ENCODE assay signal across 12 cellular contexts in genomic region chr5:10762776-10763500, GRCh38. TPM values are rescaled to one million over a fixed set of nuclear protein-coding genes. Genes with fewer than 3 reads are reported as not detected.
DNase-seq lines count a peak whose midpoint lies in the region; ATAC-seq and TF ChIP-seq lines count a peak whose summit lies in the region.
"Had no signal": no experiment of that assay in that cellular context is flagged by ENCODE, and none has a peak within 500 bp of the region (broad histone marks: within the 10 kb centered on the region; RNA-seq: fewer than 3 reads in every experiment).

No MANE protein-coding gene starts in this region.

- no peak for TF ChIP-seq CTCF in VCaP (conservative IDR thresholded peaks at IDR 0.05)
- TF ChIP-seq CTCF in suprapubic skin (IDR thresholded peaks at IDR 0.05), result no peak
- no peak for TF ChIP-seq CTCF in testis (IDR thresholded peaks at IDR 0.05)

- H3K4me3 Mint-ChIP-seq in activated T-cell treated with anti-CD3 and anti-CD28 coated beads, Interleukin-2, amount 50 U/mL, for 72 hours, result peak overlapping the region; percentile 44 to 76

- intact Hi-C loops in testis (cut with DNase I; ENCODE audit: low total_unique reads), result no loop called here

- H3K4me1 Mint-ChIP-seq in activated T-cell treated with anti-CD3 and anti-CD28 coated beads, Interleukin-2, amount 50 U/mL, for 72 hours (ENCODE audit: low read depth), result peaks cover 40% of the 10 kb centered on the region

- H3K4me1 ChIP-seq in suprapubic skin (peaks cover 34% of the 10 kb centered on the region), testis (peaks cover 6% of the 10 kb centered on the region)

- no peak overlapping the region for H3K27ac Mint-ChIP-seq in activated T-cell treated with anti-CD3 and anti-CD28 coated beads, Interleukin-2, amount 50 U/mL, for 72 hours

- H3K36me3 ChIP-seq in suprapubic skin (no peaks in the 10 kb centered on the region), testis (ENCODE audit: low read depth, missing control alignments) (no peaks in the 10 kb centered on the region)
- H3K36me3 ChIP-seq: thoracic aorta had no signal

- 90% methylated on average over 10 of the region's 10 CpGs for WGBS in suprapubic skin
- WGBS in testis, 2 donors, result 58 to 67% methylated on average over 10 of the region's 10 CpGs

- H3K9me3 Mint-ChIP-seq in activated T-cell treated with anti-CD3 and anti-CD28 coated beads, Interleukin-2, amount 50 U/mL, for 72 hours, result no peaks in the 10 kb centered on the region

- no peaks in the 10 kb centered on the region for H3K9me3 ChIP-seq in suprapubic skin
- H3K9me3 ChIP-seq in testis, result no peaks in the 10 kb centered on the region
- H3K9me3 ChIP-seq: thoracic aorta had no signal

- H3K36me3 Mint-ChIP-seq in activated T-cell treated with anti-CD3 and anti-CD28 coated beads, Interleukin-2, amount 50 U/mL, for 72 hours (ENCODE audit: insufficient read depth in 2 of 2), result no peaks in the 10 kb centered on the region

- TF ChIP-seq EP300 in suprapubic skin (IDR thresholded peaks at IDR 0.05), result no peak

- no peak for DNase-seq in activated T-cell treated with anti-CD3 and anti-CD28 coated beads, Interleukin-2, amount 50 U/mL, for 72 hours
- no peak for DNase-seq in activated T-cell treated with anti-CD3 and anti-CD28 coated beads for 4 hours
- peak; percentile 14 for DNase-seq in iris pigment epithelial cell (ENCODE audit: low read depth)
- DNase-seq in suprapubic skin (ENCODE audit: low spot score in 2 of 2), result no peak
- no peak for DNase-seq in testis
- no peak for DNase-seq in NK-92 (lab: John Stamatoyannopoulos, UW; ENCODE audit: unreplicated experiment)
- no peak for DNase-seq in cerebellum (ENCODE audit: low spot score)
- DNase-seq: ACHN, kidney, NCI-H1694 treated with DMSO at 0.1 percent for 48 hours had no signal

- peak overlapping the region; percentile 96 for H3K27ac ChIP-seq in VCaP
- peak overlapping the region; percentile 97 for H3K27ac ChIP-seq in suprapubic skin
- no peak overlapping the region for H3K27ac ChIP-seq in testis

- peaks cover 7% of the 10 kb centered on the region for H3K27me3 Mint-ChIP-seq in activated T-cell treated with anti-CD3 and anti-CD28 coated beads, Interleukin-2, amount 50 U/mL, for 72 hours (ENCODE audit: low read depth)

- H3K4me3 ChIP-seq in suprapubic skin, result no peak overlapping the region
- no peak overlapping the region for H3K4me3 ChIP-seq in testis
- H3K4me3 ChIP-seq: thoracic aorta had no signal

- no peak for ATAC-seq in activated T-cell treated with anti-CD3 and anti-CD28 coated beads, Interleukin-2, amount 50 U/mL, for 72 hours (replicated peaks in 1 of 2)

- no peak for TF ChIP-seq POLR2A in suprapubic skin (IDR thresholded peaks at IDR 0.05)
- TF ChIP-seq POLR2A in testis (IDR thresholded peaks at IDR 0.05), result no peak

- no peaks in the 10 kb centered on the region for H3K27me3 ChIP-seq in suprapubic skin
- H3K27me3 ChIP-seq in testis, result no peaks in the 10 kb centered on the region

RNA-seq across cellular contexts. Expression of gene DAP, which starts 1.9 kb away (rescaled TPM):
- total RNA-seq in activated T-cell treated with anti-CD3 and anti-CD28 coated beads, Interleukin-2, amount 50 U/mL, for 72 hours, result 10 to 100 TPM; 55.9 to 61.6 TPM
- total RNA-seq in suprapubic skin, result 10 to 100 TPM; 37.8 to 71.7 (median 56.4) TPM
- total RNA-seq in testis, result 10 to 100 TPM; 46.3 to 48.1 TPM
- 92.2 TPM for polyA plus RNA-seq in testis (ENCODE audit: insufficient read depth, low read depth, low replicate concordance)
- total RNA-seq in cerebellum, result 17.4 TPM

Comparison
In these comparisons a context has a peak if more than half of its experiments do, and no peak if none do; other contexts are left out.
1. H3K27ac ChIP-seq: peak in VCaP (single experiment) and suprapubic skin (single experiment); none in testis (0 of 2).